35 cellular contexts compared by ENCODE assay signal in genomic region chr6:126419901-126420300, GRCh38.
"Had no signal": no experiment of that assay in that cellular context is flagged by ENCODE, and none has a peak within 500 bp of the region (broad histone marks: within the 10 kb centered on the region; RNA-seq: fewer than 3 reads in every experiment).

No MANE protein-coding gene starts in this region.

- DNase-seq: Kasumi-1, MG63, MM.1S, MV-4-11, NCI-H1048, NCI-H1092, NCI-H1092 treated with DMSO at 0.1 percent for 48 hours, NCI-H1105, NCI-H1105 treated with DMSO at 0.1 percent for 48 hours, NCI-H1417, NCI-H1417 treated with DMSO at 0.1 percent for 48 hours, NCI-H1436, NCI-H1436 treated with DMSO at 0.1 percent for 48 hours, NCI-H146, NCI-H1694, NCI-H1694 treated with DMSO at 0.1 percent for 48 hours, NCI-H187, NCI-H187 treated with DMSO at 0.1 percent for 48 hours, NCI-H1930, NCI-H2029, NCI-H2029 treated with DMSO at 0.1 percent for 48 hours, NCI-H2081, NCI-H2081 treated with DMSO at 0.1 percent for 48 hours, NCI-H2107, NCI-H2171, NCI-H2171 treated with DMSO at 0.1 percent for 48 hours, NCI-H2227 treated with DMSO at 0.1 percent for 48 hours, NCI-H226, NCI-H345, NCI-H446, NCI-H446 treated with DMSO at 0.1 percent for 48 hours, NCI-H510A, NCI-H510A treated with DMSO at 0.1 percent for 48 hours, NCI-H526, NCI-H526 treated with DMSO at 0.1 percent for 48 hours had no signal

- H3K27me3 ChIP-seq: MG63 had no signal

- H3K36me3 ChIP-seq: MG63 had no signal

- H3K9me3 ChIP-seq: MG63 had no signal

- H3K4me3 ChIP-seq: MG63 had no signal
